14 cellular contexts compared by ENCODE assay signal in genomic region chr6:32358548-32358947, GRCh38. TPM values are rescaled to one million over a fixed set of nuclear protein-coding genes. Genes with fewer than 3 reads are reported as not detected.
"Had no signal": no experiment of that assay in that cellular context is flagged by ENCODE, and none has a peak within 500 bp of the region (broad histone marks: within the 10 kb centered on the region; RNA-seq: fewer than 3 reads in every experiment).

No MANE protein-coding gene starts in this region.

RNA-seq across cellular contexts. Expression of gene TSBP1, which starts 13.2 kb away (rescaled TPM):
- total RNA-seq: activated B cell treated with CpG ODN at 0.5 μM for 24 hours; activated CD4-positive, alpha-beta memory T cell treated with anti-CD3 and anti-CD28 coated beads for 36 hours; activated CD4-positive, alpha-beta memory T cell treated with anti-CD3 and anti-CD28 coated beads, Interleukin-2, amount 10 ng/mL, durations not matched to agents 7 days and 5 days; activated CD4-positive, alpha-beta T cell treated with anti-CD3 and anti-CD28 coated beads for 36 hours; activated CD4-positive, alpha-beta T cell treated with anti-CD3 and anti-CD28 coated beads, Interleukin-2, amount 10 ng/mL, durations not matched to agents 24 days and 14 days; activated CD4-positive, alpha-beta T cell treated with anti-CD3 and anti-CD28 coated beads, Interleukin-2, amount 10 ng/mL, durations not matched to agents 7 days and 5 days; activated CD8-positive, alpha-beta memory T cell treated with anti-CD3 and anti-CD28 coated beads for 36 hours; activated CD8-positive, alpha-beta memory T cell treated with anti-CD3 and anti-CD28 coated beads, Interleukin-2, amount 10 ng/mL, durations not matched to agents 7 days and 5 days; activated CD8-positive, alpha-beta T cell treated with anti-CD3 and anti-CD28 coated beads for 36 hours; activated CD8-positive, alpha-beta T cell treated with anti-CD3 and anti-CD28 coated beads, Interleukin-2, amount 10 ng/mL, durations not matched to agents 7 days and 5 days; T-helper 1 cell treated with Interleukin-12 subunit alpha and Interleukin-12 subunit beta and Interleukin-4 antibody, amounts not matched to agents 30 ng/mL and 1 ng/mL, for 36 hours; T-helper 17 cell; T-helper 2 cell treated with Interferon-gamma antibody and Interleukin-4, amounts not matched to agents 100 ng/mL and 5 ng/mL, for 36 hours; WTC11 had no signal

RNA-seq across cellular contexts. Expression of gene BTNL2, which starts 48.4 kb away (rescaled TPM):
- total RNA-seq: activated B cell treated with CpG ODN at 0.5 μM for 24 hours; activated CD4-positive, alpha-beta memory T cell treated with anti-CD3 and anti-CD28 coated beads for 36 hours; activated CD4-positive, alpha-beta memory T cell treated with anti-CD3 and anti-CD28 coated beads, Interleukin-2, amount 10 ng/mL, durations not matched to agents 7 days and 5 days; activated CD4-positive, alpha-beta T cell treated with anti-CD3 and anti-CD28 coated beads for 36 hours; activated CD4-positive, alpha-beta T cell treated with anti-CD3 and anti-CD28 coated beads, Interleukin-2, amount 10 ng/mL, durations not matched to agents 24 days and 14 days; activated CD4-positive, alpha-beta T cell treated with anti-CD3 and anti-CD28 coated beads, Interleukin-2, amount 10 ng/mL, durations not matched to agents 7 days and 5 days; activated CD8-positive, alpha-beta memory T cell treated with anti-CD3 and anti-CD28 coated beads for 36 hours; activated CD8-positive, alpha-beta memory T cell treated with anti-CD3 and anti-CD28 coated beads, Interleukin-2, amount 10 ng/mL, durations not matched to agents 7 days and 5 days; activated CD8-positive, alpha-beta T cell treated with anti-CD3 and anti-CD28 coated beads for 36 hours; activated CD8-positive, alpha-beta T cell treated with anti-CD3 and anti-CD28 coated beads, Interleukin-2, amount 10 ng/mL, durations not matched to agents 7 days and 5 days; T-helper 1 cell treated with Interleukin-12 subunit alpha and Interleukin-12 subunit beta and Interleukin-4 antibody, amounts not matched to agents 30 ng/mL and 1 ng/mL, for 36 hours; T-helper 17 cell; T-helper 2 cell treated with Interferon-gamma antibody and Interleukin-4, amounts not matched to agents 100 ng/mL and 5 ng/mL, for 36 hours; WTC11 had no signal
